Comparison of ENCODE assay signal across 29 cellular contexts in the genomic region with DNA sequence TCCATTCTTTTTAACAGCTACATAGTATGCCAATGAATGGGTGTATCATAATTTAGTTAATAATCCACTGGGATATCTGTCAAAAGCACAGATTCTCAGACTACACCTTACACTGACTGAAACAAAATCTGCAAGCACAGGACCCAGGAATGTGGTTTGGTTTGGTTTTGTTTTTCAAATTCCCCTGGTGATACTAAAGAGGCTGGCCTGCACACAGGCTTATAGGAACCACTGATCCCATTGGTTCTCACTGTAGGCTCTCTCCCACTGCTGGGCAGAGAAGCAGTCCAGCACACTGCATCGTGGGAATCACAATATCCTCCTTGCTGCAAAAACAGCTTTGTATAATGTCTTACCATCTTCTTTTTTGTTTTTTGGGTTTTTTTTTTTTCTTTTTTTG.
"Had no signal": no experiment of that assay in that cellular context is flagged by ENCODE, and none has a peak within 500 bp of the region (broad histone marks: within the 10 kb centered on the region; RNA-seq: fewer than 3 reads in every experiment).

No MANE protein-coding gene starts in this region.

- H3K36me3 Mint-ChIP-seq: activated naive CD8-positive, alpha-beta T cell treated with anti-CD3 and anti-CD28 coated beads for 36 hours had no signal

- H3K27me3 ChIP-seq: brain microvascular endothelial cell, Peyer's patch had no signal

- H3K9me3 Mint-ChIP-seq: activated CD4-positive, alpha-beta T cell treated with anti-CD3 and anti-CD28 coated beads, Interleukin-2, amount 10 ng/mL, durations not matched to agents 24 days and 14 days; activated CD8-positive, alpha-beta T cell treated with anti-CD3 and anti-CD28 coated beads for 36 hours; activated naive CD8-positive, alpha-beta T cell treated with anti-CD3 and anti-CD28 coated beads for 36 hours; activated T-cell treated with anti-CD3 and anti-CD28 coated beads, Interleukin-2, amount 50 U/mL, for 72 hours; activated T-helper 17 cell treated with anti-CD3 and anti-CD28 coated beads, Interleukin-2, amount 50 U/mL, for 72 hours; T-helper 2 cell treated with Interferon-gamma antibody and Interleukin-4, amounts not matched to agents 5 μg/mL and 100 μg/mL, for 36 hours had no signal

- H3K27ac ChIP-seq: brain microvascular endothelial cell, Peyer's patch, SJSA1 had no signal

- DNase-seq: activated CD4-positive, alpha-beta T cell treated with anti-CD3 and anti-CD28 coated beads, Interleukin-2, amount 10 ng/mL, durations not matched to agents 24 days and 14 days; activated CD4-positive, alpha-beta T cell treated with anti-CD3 and anti-CD28 coated beads, Interleukin-2, amount 50 U/mL, for 4 hours; activated CD8-positive, alpha-beta T cell treated with anti-CD3 and anti-CD28 coated beads for 36 hours; activated effector memory CD4-positive, alpha-beta T cell treated with anti-CD3 and anti-CD28 coated beads, Interleukin-2, amount 50 U/mL, for 16 hours; activated naive CD4-positive, alpha-beta T cell; activated naive CD4-positive, alpha-beta T cell treated with anti-CD3 and anti-CD28 coated beads, Interleukin-2, amount 50 U/mL, for 16 hours; activated naive CD8-positive, alpha-beta T cell treated with anti-CD3 and anti-CD28 coated beads for 36 hours; activated T-cell treated with anti-CD3 and anti-CD28 coated beads, Interleukin-2, amount 50 U/mL, for 1 hour; activated T-cell treated with anti-CD3 and anti-CD28 coated beads, Interleukin-2, amount 50 U/mL, for 72 hours; amniotic stem cell; aorta; brain microvascular endothelial cell; central memory CD4-positive, alpha-beta T cell; NCI-H1092 treated with DMSO at 0.1 percent for 48 hours; NCI-H1417 treated with DMSO at 0.1 percent for 48 hours; NCI-H187 treated with DMSO at 0.1 percent for 48 hours; NCI-H2081; NCI-H2171 treated with DMSO at 0.1 percent for 48 hours; NCI-H2227 treated with DMSO at 0.1 percent for 48 hours; NCI-H446; NCI-H510A treated with DMSO at 0.1 percent for 48 hours; NCI-H526 treated with DMSO at 0.1 percent for 48 hours; NCI-H82; Peyer's patch; RPMI8226; SHP77 treated with DMSO at 0.1 percent for 48 hours had no signal

- H3K4me3 Mint-ChIP-seq: activated CD4-positive, alpha-beta T cell treated with anti-CD3 and anti-CD28 coated beads, Interleukin-2, amount 10 ng/mL, durations not matched to agents 24 days and 14 days; activated CD8-positive, alpha-beta T cell treated with anti-CD3 and anti-CD28 coated beads for 36 hours; activated naive CD8-positive, alpha-beta T cell treated with anti-CD3 and anti-CD28 coated beads for 36 hours; activated T-cell treated with anti-CD3 and anti-CD28 coated beads, Interleukin-2, amount 50 U/mL, for 72 hours; activated T-helper 17 cell treated with anti-CD3 and anti-CD28 coated beads, Interleukin-2, amount 50 U/mL, for 72 hours; T-helper 2 cell treated with Interferon-gamma antibody and Interleukin-4, amounts not matched to agents 5 μg/mL and 100 μg/mL, for 36 hours had no signal

- H3K4me1 ChIP-seq: Peyer's patch, SJSA1 had no signal

- H3K27me3 Mint-ChIP-seq: activated CD8-positive, alpha-beta T cell treated with anti-CD3 and anti-CD28 coated beads for 36 hours; activated naive CD8-positive, alpha-beta T cell treated with anti-CD3 and anti-CD28 coated beads for 36 hours had no signal

- H3K9me3 ChIP-seq: Peyer's patch, SJSA1 had no signal

- H3K4me1 Mint-ChIP-seq: activated CD4-positive, alpha-beta T cell treated with anti-CD3 and anti-CD28 coated beads, Interleukin-2, amount 10 ng/mL, durations not matched to agents 24 days and 14 days; activated naive CD8-positive, alpha-beta T cell treated with anti-CD3 and anti-CD28 coated beads for 36 hours; activated T-helper 17 cell treated with anti-CD3 and anti-CD28 coated beads, Interleukin-2, amount 50 U/mL, for 72 hours had no signal

- H3K4me3 ChIP-seq: Peyer's patch, SJSA1 had no signal

- ATAC-seq: activated CD8-positive, alpha-beta T cell treated with anti-CD3 and anti-CD28 coated beads for 36 hours; activated T-cell treated with anti-CD3 and anti-CD28 coated beads, Interleukin-2, amount 50 U/mL, for 72 hours; activated T-helper 17 cell treated with anti-CD3 and anti-CD28 coated beads, Interleukin-2, amount 50 U/mL, for 72 hours had no signal

- H3K36me3 ChIP-seq: brain microvascular endothelial cell, Peyer's patch, SJSA1 had no signal

- H3K27ac Mint-ChIP-seq: activated CD4-positive, alpha-beta T cell treated with anti-CD3 and anti-CD28 coated beads, Interleukin-2, amount 10 ng/mL, durations not matched to agents 24 days and 14 days; activated CD8-positive, alpha-beta T cell treated with anti-CD3 and anti-CD28 coated beads for 36 hours; activated naive CD8-positive, alpha-beta T cell treated with anti-CD3 and anti-CD28 coated beads for 36 hours; activated T-cell treated with anti-CD3 and anti-CD28 coated beads, Interleukin-2, amount 50 U/mL, for 72 hours; activated T-helper 17 cell treated with anti-CD3 and anti-CD28 coated beads, Interleukin-2, amount 50 U/mL, for 72 hours; T-helper 2 cell treated with Interferon-gamma antibody and Interleukin-4, amounts not matched to agents 5 μg/mL and 100 μg/mL, for 36 hours had no signal
